In the genomic region with DNA sequence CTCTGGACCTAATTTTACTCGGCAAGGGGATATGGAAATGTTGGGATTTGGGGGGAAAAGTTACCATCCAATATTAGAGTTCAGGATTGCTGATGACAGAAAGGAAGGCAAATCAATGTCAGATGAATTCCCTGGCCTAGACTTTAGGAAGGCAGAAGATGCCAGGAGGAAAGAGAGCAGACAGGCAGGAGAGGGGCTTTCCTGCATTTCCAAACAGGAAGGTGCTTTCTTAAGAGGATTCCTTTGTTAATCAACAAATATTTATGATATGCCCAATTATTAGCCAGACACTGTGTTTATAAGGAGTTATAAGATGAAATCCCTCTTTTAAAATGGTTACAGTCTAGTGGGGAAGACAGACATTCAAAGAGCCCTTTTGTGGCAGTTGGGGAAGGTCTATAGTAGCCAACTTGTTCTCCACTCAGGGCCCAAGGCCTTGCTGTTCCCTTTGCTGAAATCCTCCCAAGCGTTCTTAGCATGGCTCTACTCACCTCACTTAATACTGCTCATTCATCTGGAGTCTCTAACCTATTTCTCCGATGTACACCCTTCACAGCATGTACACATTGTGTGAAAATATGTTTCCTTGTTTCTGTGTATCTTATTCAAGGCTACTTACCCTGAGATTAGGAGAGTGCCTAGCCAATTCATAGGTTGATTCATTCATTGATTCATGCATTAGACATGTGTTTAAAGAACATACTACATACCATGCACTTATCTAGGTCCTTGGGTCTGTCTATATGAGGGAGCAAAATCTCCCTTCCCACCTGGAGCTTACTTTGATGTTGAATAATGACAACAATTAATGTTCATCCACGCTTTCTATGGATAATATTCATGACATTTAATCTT, we compare ENCODE assay signal across 18 cellular contexts. TPM values are rescaled to one million over a fixed set of nuclear protein-coding genes. Genes with fewer than 3 reads are reported as not detected.
A peak's percentile ranks its signal among the peaks of the same experiment; 100 is the strongest.
DNase-seq lines count a peak whose midpoint lies in the region; ATAC-seq and TF ChIP-seq lines count a peak whose summit lies in the region.
"Had no signal": no experiment of that assay in that cellular context is flagged by ENCODE, and none has a peak within 500 bp of the region (broad histone marks: within the 10 kb centered on the region; RNA-seq: fewer than 3 reads in every experiment).

No MANE protein-coding gene starts in this region.

- no CpG with 5 or more reads among the region's 4 CpGs for WGBS in IMR-90 (ENCODE audit: extremely low coverage in 2 of 2, insufficient read length in 1 of 2), 2 experiments

- peak overlapping the region; percentile 86; the same call in 1 of the 2 replicates for H3K23ac ChIP-seq in IMR-90 (ENCODE audit: low read depth, low read length)

- no peak for TF ChIP-seq CTCF in IMR-90 (conservative IDR thresholded peaks at IDR 0.05; ENCODE audit: low read depth, low read length)
- no peak for TF ChIP-seq CTCF in choroid plexus epithelial cell (conservative IDR thresholded peaks at IDR 0.05; ENCODE audit: low read depth, low read length)
- no peak for TF ChIP-seq CTCF in mesothelial cell of epicardium (IDR thresholded peaks at IDR 0.05; ENCODE audit: unreplicated experiment)

- H2BK120ac ChIP-seq in IMR-90 (ENCODE audit: low read depth, low read length): peak overlapping the region; percentile 35; the same call in 1 of the 2 replicates

- no peak overlapping the region for H3K4me3 Mint-ChIP-seq in mesothelial cell of epicardium
- H3K4me3 Mint-ChIP-seq: memory B cell; T-helper 2 cell treated with Interferon-gamma antibody and Interleukin-4, amounts not matched to agents 5 μg/mL and 100 μg/mL, for 36 hours had no signal

- H2BK20ac ChIP-seq in IMR-90 (ENCODE audit: low read depth, low read length): peak overlapping the region; percentile 48; the same call in 1 of the 2 replicates

- peak overlapping the region; percentile 15; the same call in 1 of the 3 replicates for H2BK15ac ChIP-seq in IMR-90 (ENCODE audit: low read depth, low read length)

- peak overlapping the region; percentile 76 for H3K27ac Mint-ChIP-seq in mesothelial cell of epicardium
- H3K27ac Mint-ChIP-seq: memory B cell; T-helper 2 cell treated with Interferon-gamma antibody and Interleukin-4, amounts not matched to agents 5 μg/mL and 100 μg/mL, for 36 hours had no signal

- H3K27ac ChIP-seq in IMR-90 (ENCODE audit: insufficient read depth, low read length): no peak overlapping the region
- H3K27ac ChIP-seq in subcutaneous abdominal adipose tissue (ENCODE audit: low read depth, low read length): peak overlapping the region; percentile 89

- intact Hi-C loops in IMR-90 (cut with micrococcal nuclease): loop anchor here (5.0 kb wide), 3 partner anchors 68 to 128 kb away; a partner anchor contains a TSS

- H2AFZ ChIP-seq in IMR-90 (replicated peaks; ENCODE audit: low read length, poor library complexity): no peak overlapping the region

- H3K36me3 ChIP-seq in IMR-90 (ENCODE audit: control insufficient read depth, insufficient read depth, low read length) (no peaks in the 10 kb centered on the region; the same call in 1 of the 2 replicates), subcutaneous abdominal adipose tissue (ENCODE audit: control insufficient read depth in 5 of 5, insufficient read depth in 5 of 5, low read length in 5 of 5) (no peaks in the 10 kb centered on the region)

- H3K9ac ChIP-seq in IMR-90 (ENCODE audit: low read depth, low read length) (no peak overlapping the region; the same call in 1 of the 2 replicates), subcutaneous abdominal adipose tissue (ENCODE audit: low read length in 5 of 5) (no peak overlapping the region)

- H3K4me2 ChIP-seq in IMR-90 (ENCODE audit: low read depth, low read length): peak overlapping the region; percentile 42; the same call in 1 of the 2 replicates

- DNase-seq in IMR-90: peak; percentile 30
- peak; percentile 54 for DNase-seq in choroid plexus epithelial cell (ENCODE audit: low read depth)
- no peak for DNase-seq in mesothelial cell of epicardium (ENCODE audit: low spot score in 2 of 2, unreplicated experiment in 2 of 2)
- no peak for DNase-seq in activated CD4-positive, alpha-beta T cell treated with anti-CD3 and anti-CD28 coated beads, Interleukin-2, amount 50 U/mL, for 4 hours
- DNase-seq in NCI-H1048 (lab: John Stamatoyannopoulos, UW): no peak
- DNase-seq: activated CD8-positive, alpha-beta memory T cell treated with anti-CD3 and anti-CD28 coated beads, Interleukin-2, amount 50 U/mL, for 48 hours; DMS79; GOT3; NCI-H1436; NCI-H226; SHP77; stimulated activated CD4-positive, alpha-beta T cell treated with anti-CD3 and anti-CD28 coated beads, Interleukin-12 subunit alpha, Interleukin-12 subunit beta, amount 100 ng/mL, for 4 hours; stimulated activated naive CD8-positive, alpha-beta T cell treated with anti-CD3 and anti-CD28 coated beads, Interleukin-15, Interleukin-2, amounts not matched to agents 100 U/mL and 50 U/mL, for 24 hours had no signal

- H4K5ac ChIP-seq in IMR-90 (ENCODE audit: low read depth, low read length): peak overlapping the region; percentile 63; the same call in 1 of the 2 replicates

- peak overlapping the region; percentile 5 for H3K14ac ChIP-seq in IMR-90 (replicated peaks; ENCODE audit: low read depth, low read length)

- H2AK5ac ChIP-seq in IMR-90 (ENCODE audit: low read depth, low read length): peak overlapping the region; percentile 79

- no peaks in the 10 kb centered on the region for H3K36me3 Mint-ChIP-seq in mesothelial cell of epicardium
- H3K36me3 Mint-ChIP-seq: memory B cell had no signal

- TF ChIP-seq RAD21 in IMR-90 (IDR thresholded peaks at IDR 0.05; ENCODE audit: low read length): no peak

- H3K79me1 ChIP-seq in IMR-90 (ENCODE audit: low read depth in 1 of 2, low read length in 2 of 2): peaks cover 14 to 68% of the 10 kb centered on the region in 2 experiments; a peak in 3 of 4 replicates

- TF ChIP-seq POLR2A in IMR-90 (IDR thresholded peaks at IDR 0.05; ENCODE audit: low read depth, low read length): no peak

- H3K4me1 Mint-ChIP-seq in mesothelial cell of epicardium: peaks cover 58% of the 10 kb centered on the region
- H3K4me1 Mint-ChIP-seq: memory B cell had no signal

- CTCF ChIA-PET in IMR-90 (lab: Yijun Ruan, JAX): interaction anchor here (1.5 kb wide), 1 partner anchor 58 kb away, joined by 4 read pairs; no protein-coding TSS in a partner anchor

- H4K20me1 ChIP-seq in IMR-90 (ENCODE audit: insufficient read depth, low read length): peaks cover 5% of the 10 kb centered on the region; the same call in 1 of the 2 replicates

- H2BK5ac ChIP-seq in IMR-90 (ENCODE audit: low read depth, low read length, poor library complexity, severe bottlenecking): peak overlapping the region; percentile 60

- H3K27me3 ChIP-seq in IMR-90 (ENCODE audit: control insufficient read depth, insufficient read depth, low read length): no peaks in the 10 kb centered on the region
- no peaks in the 10 kb centered on the region for H3K27me3 ChIP-seq in subcutaneous abdominal adipose tissue (ENCODE audit: control insufficient read depth in 5 of 5, insufficient read depth in 4 of 5, low read length in 5 of 5)

- H3K27me3 Mint-ChIP-seq in mesothelial cell of epicardium (ENCODE audit: low read depth): peaks cover 12% of the 10 kb centered on the region

- no peaks in the 10 kb centered on the region for H3K9me3 Mint-ChIP-seq in mesothelial cell of epicardium
- H3K9me3 Mint-ChIP-seq: memory B cell; T-helper 2 cell treated with Interferon-gamma antibody and Interleukin-4, amounts not matched to agents 5 μg/mL and 100 μg/mL, for 36 hours had no signal

- BruUV-seq in IMR-90 (replicated peaks; lab: Mats Ljungman, UMichigan): no TSS peak

- no peak overlapping the region for H2AK9ac ChIP-seq in IMR-90 (replicated peaks; ENCODE audit: low read depth, low read length, poor library complexity)

- H3K9me1 ChIP-seq in IMR-90 (ENCODE audit: insufficient read depth, low read length): peaks cover 7% of the 10 kb centered on the region

- H3K4me3 ChIP-seq in IMR-90 (ENCODE audit: insufficient read depth, low read depth, low read length): no peak overlapping the region
- H3K4me3 ChIP-seq in choroid plexus epithelial cell (ENCODE audit: low read depth, low read length): peak overlapping the region; percentile 1
- peak overlapping the region in 1 of 5 donors; percentile 3 for H3K4me3 ChIP-seq in subcutaneous abdominal adipose tissue (ENCODE audit: low read depth in 1 of 5, low read length in 5 of 5)

- peak overlapping the region; percentile 34; the same call in 1 of the 2 replicates for H3K18ac ChIP-seq in IMR-90 (ENCODE audit: low read depth, low read length)

- peaks cover 22% of the 10 kb centered on the region for H3K4me1 ChIP-seq in IMR-90 (ENCODE audit: control insufficient read depth, insufficient read depth, low read length)
- peaks cover 3 to 61% (median 29%) of the 10 kb centered on the region in 5 donors for H3K4me1 ChIP-seq in subcutaneous abdominal adipose tissue (ENCODE audit: control insufficient read depth in 5 of 5, insufficient read depth in 5 of 5, low read length in 5 of 5)

- peak overlapping the region; percentile 24 to 50; a peak in 2 of 4 replicates for H4K8ac ChIP-seq in IMR-90 (ENCODE audit: low read depth in 2 of 2, low read length in 2 of 2)

- ATAC-seq in IMR-90 (ENCODE audit: low read depth): no peak
- no peak for ATAC-seq in HG03097 (IDR thresholded peaks at IDR 0.05; ENCODE audit: low FRiP score, unreplicated experiment)
- no peak for ATAC-seq in GM21825 (IDR thresholded peaks at IDR 0.05; ENCODE audit: unreplicated experiment)
- ATAC-seq: stimulated activated naive CD8-positive, alpha-beta T cell treated with anti-CD3 and anti-CD28 coated beads, Interleukin-15, Interleukin-2, amounts not matched to agents 100 U/mL and 50 U/mL, for 24 hours had no signal

- POLR2A ChIA-PET in IMR-90 (lab: Charles Lee; ENCODE audit: unreplicated experiment): no interaction called here

- H3K56ac ChIP-seq in IMR-90 (ENCODE audit: extremely low read depth, insufficient read depth, low read length): peak overlapping the region; percentile 17

- H4K91ac ChIP-seq in IMR-90 (ENCODE audit: insufficient read depth, low read depth, low read length): peak overlapping the region; percentile 63

- no peaks in the 10 kb centered on the region for H3K9me3 ChIP-seq in IMR-90 (ENCODE audit: control insufficient read depth, insufficient read depth, low read length)
- no peaks in the 10 kb centered on the region for H3K9me3 ChIP-seq in subcutaneous abdominal adipose tissue (ENCODE audit: control insufficient read depth in 5 of 5, low read length in 5 of 5)

- in situ Hi-C loops in IMR-90 (cut with MboI; ENCODE audit: low sequenced_read_pairs): no loop called here

- dilution Hi-C loops in IMR-90 (cut with HindIII; ENCODE audit: low sequenced_read_pairs, unreplicated experiment): no loop called here

- peak overlapping the region; percentile 58; the same call in 1 of the 2 replicates for H3K4ac ChIP-seq in IMR-90 (ENCODE audit: low read depth, low read length)

TF ChIP-seq in IMR-90, 13 proteins besides CTCF, POLR2A, EP300 and RAD21 (continues in another document):
- TF ChIP-seq FOS (IDR thresholded peaks at IDR 0.05; ENCODE audit: low read depth, low read length): no peak
- no peak for TF ChIP-seq MAZ (IDR thresholded peaks at IDR 0.05; ENCODE audit: borderline replicate concordance, low read depth, low read length)

RNA-seq across cellular contexts. Expression of a gene that starts 5.3 kb away (rescaled TPM):
- total RNA-seq in IMR-90 (2012; rRNA removed) (33.2 and 34.2 TPM in 2 replicates), mesothelial cell of epicardium (98.5 to 114 TPM (median 107 TPM) in 3 replicates)
- polyA plus RNA-seq in IMR-90 (2012; rRNA removed): 267 and 338 TPM in 2 replicates
- polyA plus RNA-seq in IMR-90 (2012; cell fraction: cytosol; rRNA removed): 354 and 595 TPM in 2 replicates
- 197 and 320 TPM in 2 replicates for polyA plus RNA-seq in IMR-90 (2012; cell fraction: nucleus; rRNA removed; ENCODE audit: low replicate concordance)

Comparison
In these comparisons a context has a peak if more than half of its experiments do, and no peak if none do; other contexts are left out.
1. DNase-seq: peak in IMR-90 (single experiment) and choroid plexus epithelial cell (single experiment); none in mesothelial cell of epicardium (0 of 2), activated CD4-positive, alpha-beta T cell treated with anti-CD3 and anti-CD28 coated beads, Interleukin-2, amount 50 U/mL, for 4 hours (0 of 2) and NCI-H1048 (single experiment).